In the genomic region with DNA sequence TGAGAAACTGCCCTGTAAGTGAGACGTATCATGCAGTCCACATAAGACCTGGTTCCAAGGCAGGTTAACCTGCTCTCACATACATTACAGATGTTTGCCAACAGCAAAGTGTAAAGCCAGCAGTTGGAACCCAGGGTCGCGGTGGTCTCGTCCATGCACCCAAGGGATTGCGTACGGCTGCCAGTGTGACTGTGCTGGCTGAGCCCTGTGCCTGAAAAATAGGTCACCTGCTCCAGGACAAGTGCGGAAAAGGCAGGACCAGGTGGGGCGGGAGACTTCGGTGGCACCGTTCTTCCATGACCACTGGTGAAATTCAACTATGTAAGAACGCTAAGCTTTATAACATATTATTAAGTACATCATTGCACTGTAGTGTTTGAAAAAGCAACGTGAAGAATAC, we compare ENCODE assay signal across 24 cellular contexts.
DNase-seq lines count a peak whose midpoint lies in the region; ATAC-seq, FAIRE-seq and TF ChIP-seq lines count a peak whose summit lies in the region.
"Had no signal": no experiment of that assay in that cellular context is flagged by ENCODE, and none has a peak within 500 bp of the region (broad histone marks: within the 10 kb centered on the region; RNA-seq: fewer than 3 reads in every experiment).

No MANE protein-coding gene starts in this region.

- TF ChIP-seq CTCF in activated CD8-positive, alpha-beta T cell treated with anti-CD3 and anti-CD28 coated beads for 36 hours (IDR thresholded peaks at IDR 0.05): no peak

- peaks cover 0 to 6% of the 10 kb centered on the region in 2 donors for H3K36me3 ChIP-seq in small intestine (ENCODE audit: control insufficient read depth in 2 of 2, insufficient read depth in 2 of 2, low read length in 2 of 2)

- H3K4me1 Mint-ChIP-seq in activated CD8-positive, alpha-beta T cell treated with anti-CD3 and anti-CD28 coated beads, Interleukin-2, amount 10 ng/mL, durations not matched to agents 7 days and 5 days (ENCODE audit: low read depth): peaks cover 17% of the 10 kb centered on the region
- peaks cover 9% of the 10 kb centered on the region for H3K4me1 Mint-ChIP-seq in activated CD8-positive, alpha-beta T cell treated with anti-CD3 and anti-CD28 coated beads for 36 hours (ENCODE audit: low read depth)
- peaks cover 85 to 89% of the 10 kb centered on the region in 2 donors for H3K4me1 Mint-ChIP-seq in immature natural killer cell

- no peak for ATAC-seq in activated CD8-positive, alpha-beta T cell treated with anti-CD3 and anti-CD28 coated beads, Interleukin-2, amount 10 ng/mL, durations not matched to agents 7 days and 5 days
- no peak for ATAC-seq in activated CD8-positive, alpha-beta T cell treated with anti-CD3 and anti-CD28 coated beads for 36 hours
- no peak for ATAC-seq in activated naive CD4-positive, alpha-beta T cell treated with anti-CD3 and anti-CD28 coated beads, Interleukin-2, amount 50 U/mL, for 72 hours
- no peak for ATAC-seq in GM18519 (IDR thresholded peaks at IDR 0.05; ENCODE audit: low FRiP score, unreplicated experiment)
- ATAC-seq: HepG2, K562 had no signal

- CTCF ChIA-PET in activated CD8-positive, alpha-beta T cell treated with anti-CD3 and anti-CD28 coated beads, Interleukin-2, amount 10 ng/mL, durations not matched to agents 7 days and 5 days (lab: Charles Lee): interaction anchor here (1.2 kb wide), 1 partner anchor 22 kb away, joined by 4 read pairs; no protein-coding TSS in a partner anchor
- CTCF ChIA-PET in activated CD8-positive, alpha-beta T cell treated with anti-CD3 and anti-CD28 coated beads for 36 hours (lab: Charles Lee): interaction anchor here (1.1 to 1.4 kb wide), 2 partner anchors 10 to 39 kb away, joined by 3 read pairs; no protein-coding TSS in a partner anchor

- FAIRE-seq in small intestine (lab: Jason Lieb, UNC): no peak
- FAIRE-seq: HepG2, K562 had no signal

- no peaks in the 10 kb centered on the region for H3K27me3 ChIP-seq in small intestine (ENCODE audit: control insufficient read depth in 2 of 2, insufficient read depth in 2 of 2, low read length in 2 of 2)

- H3K4me3 ChIP-seq in small intestine (ENCODE audit: low read depth in 1 of 2, low read length in 2 of 2): no peak overlapping the region
- H3K4me3 ChIP-seq: GM23248, K562, SK-N-MC had no signal

- no peaks in the 10 kb centered on the region for H3K27me3 Mint-ChIP-seq in activated CD8-positive, alpha-beta T cell treated with anti-CD3 and anti-CD28 coated beads, Interleukin-2, amount 10 ng/mL, durations not matched to agents 7 days and 5 days (ENCODE audit: low read depth)
- H3K27me3 Mint-ChIP-seq in activated CD8-positive, alpha-beta T cell treated with anti-CD3 and anti-CD28 coated beads for 36 hours: no peaks in the 10 kb centered on the region
- H3K27me3 Mint-ChIP-seq in immature natural killer cell (ENCODE audit: low read depth in 3 of 3): peaks cover 0 to 36% (median 23%) of the 10 kb centered on the region in 3 donors

- H3K4me3 Mint-ChIP-seq in activated CD8-positive, alpha-beta T cell treated with anti-CD3 and anti-CD28 coated beads, Interleukin-2, amount 10 ng/mL, durations not matched to agents 7 days and 5 days: no peak overlapping the region
- no peak overlapping the region for H3K4me3 Mint-ChIP-seq in activated CD8-positive, alpha-beta T cell treated with anti-CD3 and anti-CD28 coated beads for 36 hours
- H3K4me3 Mint-ChIP-seq in immature natural killer cell: peak overlapping the region in 4 of 5 donors; percentile 8 to 82 (median 38)
- H3K4me3 Mint-ChIP-seq: H9, HFFc6 had no signal

- H3K27ac ChIP-seq in angular gyrus (ENCODE audit: low read depth, low read length): peak overlapping the region; percentile 97
- peak overlapping the region; percentile 98 for H3K27ac ChIP-seq in substantia nigra (ENCODE audit: low read depth, low read length, poor library complexity, severe bottlenecking)
- H3K27ac ChIP-seq in small intestine (ENCODE audit: low read depth in 1 of 2, low read length in 1 of 2): no peak overlapping the region
- H3K27ac ChIP-seq: GM23248, HL-60, SK-N-MC had no signal

- WGBS in small intestine, 3 donors: 91 to 97% (median 95%) methylated on average over 12 of the region's 12 CpGs

- no peaks in the 10 kb centered on the region for H3K9me3 ChIP-seq in small intestine (ENCODE audit: control insufficient read depth, low read depth)

- POLR2A ChIA-PET in activated CD8-positive, alpha-beta T cell treated with anti-CD3 and anti-CD28 coated beads, Interleukin-2, amount 10 ng/mL, durations not matched to agents 7 days and 5 days (lab: Charles Lee): no interaction called here
- POLR2A ChIA-PET in activated CD8-positive, alpha-beta T cell treated with anti-CD3 and anti-CD28 coated beads for 36 hours (lab: Charles Lee): no interaction called here

- H3K27ac Mint-ChIP-seq in activated CD8-positive, alpha-beta T cell treated with anti-CD3 and anti-CD28 coated beads, Interleukin-2, amount 10 ng/mL, durations not matched to agents 7 days and 5 days: peak overlapping the region; percentile 57
- no peak overlapping the region for H3K27ac Mint-ChIP-seq in activated CD8-positive, alpha-beta T cell treated with anti-CD3 and anti-CD28 coated beads for 36 hours
- peak overlapping the region; percentile 38 to 88 (median 80) for H3K27ac Mint-ChIP-seq in immature natural killer cell
- peak overlapping the region in 1 of 2 donors; percentile 79 for H3K27ac Mint-ChIP-seq in activated naive CD4-positive, alpha-beta T cell treated with anti-CD3 and anti-CD28 coated beads, Interleukin-2, amount 50 U/mL, for 72 hours
- H3K27ac Mint-ChIP-seq: HFFc6 had no signal

- no peak for DNase-seq in activated CD8-positive, alpha-beta T cell treated with anti-CD3 and anti-CD28 coated beads, Interleukin-2, amount 10 ng/mL, durations not matched to agents 7 days and 5 days
- no peak for DNase-seq in activated CD8-positive, alpha-beta T cell treated with anti-CD3 and anti-CD28 coated beads for 36 hours
- DNase-seq in immature natural killer cell (no peak), substantia nigra (lab: John Stamatoyannopoulos, UW) (peak in 2 of 49 donors; percentile 29 to 33), small intestine (no peak)
- DNase-seq in activated naive CD4-positive, alpha-beta T cell treated with anti-CD3 and anti-CD28 coated beads, Interleukin-2, amount 50 U/mL, for 72 hours (ENCODE audit: low spot score in 2 of 2): no peak
- DNase-seq: 8988T, DMS79 treated with DMSO at 0.1 percent for 48 hours, GM23248, H9, HFFc6, NCI-H1092, NCI-H1436, NCI-H187 treated with DMSO at 0.1 percent for 48 hours, NCI-H2107, NCI-H446 treated with DMSO at 0.1 percent for 48 hours, NCI-H526 treated with DMSO at 0.1 percent for 48 hours, SHP77 had no signal

- no peaks in the 10 kb centered on the region for H3K4me1 ChIP-seq in small intestine (ENCODE audit: control insufficient read depth in 2 of 2, insufficient read depth in 1 of 2, low read depth in 1 of 2, low read length in 1 of 2)

- H3K9me3 Mint-ChIP-seq in activated CD8-positive, alpha-beta T cell treated with anti-CD3 and anti-CD28 coated beads, Interleukin-2, amount 10 ng/mL, durations not matched to agents 7 days and 5 days (ENCODE audit: insufficient read depth): no peaks in the 10 kb centered on the region
- H3K9me3 Mint-ChIP-seq in activated CD8-positive, alpha-beta T cell treated with anti-CD3 and anti-CD28 coated beads for 36 hours: no peaks in the 10 kb centered on the region
- no peaks in the 10 kb centered on the region for H3K9me3 Mint-ChIP-seq in immature natural killer cell
- peaks cover 5 to 11% of the 10 kb centered on the region in 2 donors for H3K9me3 Mint-ChIP-seq in activated naive CD4-positive, alpha-beta T cell treated with anti-CD3 and anti-CD28 coated beads, Interleukin-2, amount 50 U/mL, for 72 hours
- H3K9me3 Mint-ChIP-seq: HFFc6 had no signal

- peaks cover 41% of the 10 kb centered on the region for H3K36me3 Mint-ChIP-seq in activated CD8-positive, alpha-beta T cell treated with anti-CD3 and anti-CD28 coated beads, Interleukin-2, amount 10 ng/mL, durations not matched to agents 7 days and 5 days (ENCODE audit: low read depth)
- H3K36me3 Mint-ChIP-seq in activated CD8-positive, alpha-beta T cell treated with anti-CD3 and anti-CD28 coated beads for 36 hours (ENCODE audit: low read depth): peaks cover 26% of the 10 kb centered on the region
- peaks cover 0 to 28% (median 15%) of the 10 kb centered on the region in 3 donors for H3K36me3 Mint-ChIP-seq in immature natural killer cell
- H3K36me3 Mint-ChIP-seq in activated naive CD4-positive, alpha-beta T cell treated with anti-CD3 and anti-CD28 coated beads, Interleukin-2, amount 50 U/mL, for 72 hours: peaks cover 10 to 15% of the 10 kb centered on the region in 2 donors

- intact Hi-C loops in activated CD8-positive, alpha-beta T cell treated with anti-CD3 and anti-CD28 coated beads for 36 hours (cut with micrococcal nuclease): no loop called here

Comparison
In these comparisons a context has a peak if more than half of its experiments do, and no peak if none do; other contexts are left out.
1. H3K4me3 Mint-ChIP-seq: peak in immature natural killer cell (4 of 5); none in activated CD8-positive, alpha-beta T cell treated with anti-CD3 and anti-CD28 coated beads, Interleukin-2, amount 10 ng/mL, durations not matched to agents 7 days and 5 days (single experiment) and activated CD8-positive, alpha-beta T cell treated with anti-CD3 and anti-CD28 coated beads for 36 hours (single experiment).
2. H3K27ac ChIP-seq: peak in angular gyrus (single experiment) and substantia nigra (single experiment); none in small intestine (0 of 2).